In genomic region chr1:19596719-19597462, GRCh38 we compare ENCODE assay signal across 8 cellular contexts. TPM values are rescaled to one million over a fixed set of nuclear protein-coding genes. Genes with fewer than 3 reads are reported as not detected.
DNase-seq lines count a peak whose midpoint lies in the region; ATAC-seq and TF ChIP-seq lines count a peak whose summit lies in the region.

No MANE protein-coding gene starts in this region.

- no peak overlapping the region for H4K91ac ChIP-seq in H9 (ENCODE audit: insufficient read length, low read depth, low read length)

- no peaks in the 10 kb centered on the region; a peak in 1 of 5 replicates for H3K9me3 Mint-ChIP-seq in H9
- H3K9me3 Mint-ChIP-seq in natural killer cell treated with Interleukin-12 subunit alpha and Interleukin-12 subunit beta and Interleukin-15 and Interleukin-18, amount 100 ng/mL, for 72 hours = no peaks in the 10 kb centered on the region

- H3K4me3 Mint-ChIP-seq in H9 = peak overlapping the region; percentile 98 to 99
- peak overlapping the region; percentile 99 for H3K4me3 Mint-ChIP-seq in natural killer cell treated with Interleukin-12 subunit alpha and Interleukin-12 subunit beta and Interleukin-15 and Interleukin-18, amount 100 ng/mL, for 72 hours

- H3K18ac ChIP-seq in H9 (ENCODE audit: insufficient read length, low read depth, low read length) = peak overlapping the region; percentile 93

- peaks cover 0 to 10% (median 2%) of the 10 kb centered on the region in 3 experiments; a peak in 4 of 7 replicates for H3K36me3 Mint-ChIP-seq in H9 (ENCODE audit: insufficient read depth in 1 of 3, low read depth in 3 of 3)
- H3K36me3 Mint-ChIP-seq in natural killer cell treated with Interleukin-12 subunit alpha and Interleukin-12 subunit beta and Interleukin-15 and Interleukin-18, amount 100 ng/mL, for 72 hours = peaks cover 32% of the 10 kb centered on the region

- H3K4me1 Mint-ChIP-seq in H9 = peaks cover 15 to 20% of the 10 kb centered on the region in 2 experiments
- peaks cover 34 to 44% of the 10 kb centered on the region in 2 donors for H3K4me1 Mint-ChIP-seq in natural killer cell treated with Interleukin-12 subunit alpha and Interleukin-12 subunit beta and Interleukin-15 and Interleukin-18, amount 100 ng/mL, for 72 hours (ENCODE audit: low read depth in 2 of 2)

- DNase-seq in H9 (peak; percentile 99), M059J (ENCODE audit: low read depth) (peak; percentile 100), fibroblast of the aortic adventitia (ENCODE audit: low read depth) (peak; percentile 98)
- DNase-seq in activated effector memory CD4-positive, alpha-beta T cell treated with anti-CD3 and anti-CD28 coated beads, Interleukin-2, amount 50 U/mL, for 16 hours = peak; percentile 98
- DNase-seq in natural killer cell treated with Interleukin-12 subunit alpha and Interleukin-12 subunit beta and Interleukin-15 and Interleukin-18, amount 100 ng/mL, for 72 hours (ENCODE audit: low spot score) = peak; percentile 99
- DNase-seq in stimulated activated naive CD4-positive, alpha-beta T cell treated with Interleukin-2 at 50 U/mL for 16 hours (lab: John Stamatoyannopoulos, UW) = peak; percentile 96

- peak overlapping the region; percentile 97 to 98 (median 97) for H3K27ac Mint-ChIP-seq in H9
- H3K27ac Mint-ChIP-seq in natural killer cell treated with Interleukin-12 subunit alpha and Interleukin-12 subunit beta and Interleukin-15 and Interleukin-18, amount 100 ng/mL, for 72 hours = peak overlapping the region; percentile 94 to 99

- no peak overlapping the region for H3K23ac ChIP-seq in H9 (ENCODE audit: insufficient read length, low read depth, low read length)

- peak overlapping the region; percentile 63 for H3K4me2 ChIP-seq in H9 (ENCODE audit: insufficient read depth, insufficient read length, low read length)

- H2BK12ac ChIP-seq in H9 (ENCODE audit: insufficient read length, low read depth, low read length) = no peak overlapping the region

- no peaks in the 10 kb centered on the region for H3K27me3 Mint-ChIP-seq in H9 (ENCODE audit: low read depth)
- H3K27me3 Mint-ChIP-seq in natural killer cell treated with Interleukin-12 subunit alpha and Interleukin-12 subunit beta and Interleukin-15 and Interleukin-18, amount 100 ng/mL, for 72 hours = no peaks in the 10 kb centered on the region

- H4K5ac ChIP-seq in H9 (ENCODE audit: insufficient read length, low read depth, low read length) = no peak overlapping the region

- no peak overlapping the region for H3K56ac ChIP-seq in H9 (ENCODE audit: insufficient read length, low read depth, low read length)

- peak overlapping the region; percentile 79 for H3K27ac ChIP-seq in H9 (ENCODE audit: insufficient read length, low read depth, low read length)

- peaks cover 35% of the 10 kb centered on the region for H3K79me2 ChIP-seq in H9 (ENCODE audit: insufficient read depth, low read length)

- no peaks in the 10 kb centered on the region for H3K27me3 ChIP-seq in H9 (ENCODE audit: insufficient read depth, low read length)

- peaks cover 4% of the 10 kb centered on the region for H3K79me1 ChIP-seq in H9 (ENCODE audit: insufficient read depth, low read depth, low read length, poor library complexity, severe bottlenecking)

- H3K4ac ChIP-seq in H9 (ENCODE audit: low read depth, low read length) = no peak overlapping the region; the same call in 1 of the 2 replicates

- H3K4me1 ChIP-seq in ES-I3 (ENCODE audit: insufficient read depth, low read length) = no peaks in the 10 kb centered on the region
- no peaks in the 10 kb centered on the region; the same call in 1 of the 2 replicates for H3K4me1 ChIP-seq in H9 (ENCODE audit: insufficient read depth, low read length)

- no CpG with 5 or more reads among the region's 60 CpGs for WGBS in H9 (ENCODE audit: extremely low coverage, insufficient read length, low lambda C conversion rate)

- ATAC-seq in natural killer cell treated with Interleukin-12 subunit alpha and Interleukin-12 subunit beta and Interleukin-15 and Interleukin-18, amount 100 ng/mL, for 72 hours = peak; percentile 93 to 96

- TF ChIP-seq CTCF in H9 (conservative IDR thresholded peaks at IDR 0.05) = no peak
- TF ChIP-seq CTCF in fibroblast of the aortic adventitia (IDR thresholded peaks at IDR 0.05; ENCODE audit: insufficient read depth, low read length) = no peak

- H2BK15ac ChIP-seq in H9 (ENCODE audit: low read depth, low read length) = no peak overlapping the region

- no peak overlapping the region for H2AK5ac ChIP-seq in H9 (ENCODE audit: insufficient read length, low read length)

- no peak overlapping the region for H2BK120ac ChIP-seq in H9 (ENCODE audit: low read depth, low read length, poor library complexity, severe bottlenecking)

- H3K23me2 ChIP-seq in H9 (ENCODE audit: insufficient read length, low read depth, low read length, poor library complexity, severe bottlenecking) = peaks cover 9% of the 10 kb centered on the region

- H3T11ph ChIP-seq in H9 (ENCODE audit: low read length) = no peak overlapping the region

- H3K36me3 ChIP-seq in ES-I3 (ENCODE audit: insufficient read depth, low read length) = no peaks in the 10 kb centered on the region

- no peak overlapping the region for H2BK20ac ChIP-seq in H9 (ENCODE audit: low read depth, low read length, poor library complexity, severe bottlenecking)

- H3K14ac ChIP-seq in H9 (ENCODE audit: insufficient read depth, low read length) = peak overlapping the region; percentile 88

- H2BK5ac ChIP-seq in H9 (ENCODE audit: insufficient read length, low read length) = no peak overlapping the region

- no peak overlapping the region for H4K8ac ChIP-seq in H9 (replicated peaks; ENCODE audit: insufficient read length, low read depth, low read length)

- H3K9ac ChIP-seq in ES-I3 (ENCODE audit: low read depth, low read length) (peak overlapping the region; percentile 92), H9 (ENCODE audit: extremely low read depth, insufficient read length, low read length) (peak overlapping the region; percentile 84)

- peak overlapping the region; percentile 90 for H3K4me3 ChIP-seq in fibroblast of the aortic adventitia (ENCODE audit: low read depth, low read length)

- H4K20me1 ChIP-seq in H9 (ENCODE audit: control insufficient read depth, insufficient read depth, insufficient read length) = no peaks in the 10 kb centered on the region

- TF ChIP-seq POLR2A in Raji (IDR thresholded peaks at IDR 0.05; ENCODE audit: insufficient read depth, low read depth, low read length) = peak; percentile 88

- no peak overlapping the region for H2AFZ ChIP-seq in H9 (ENCODE audit: low read length)

- H3K9me3 ChIP-seq in ES-I3 (ENCODE audit: control insufficient read depth, insufficient read depth, low read length) (no peaks in the 10 kb centered on the region), H9 (ENCODE audit: control insufficient read depth, low read depth, low read length) (no peaks in the 10 kb centered on the region)

RNA-seq across cellular contexts. Expression of gene NBL1, which starts 47.2 kb away (rescaled TPM):
- total RNA-seq in H9 (2021) (6.1 and 6.4 TPM in 2 replicates), fibroblast of the aortic adventitia (ENCODE audit: low replicate concordance) (105 and 178 TPM in 2 replicates)
- total RNA-seq in M059J (2014; rRNA removed; shearing (Covaris generic)) = 30.7 and 36.9 TPM in 2 replicates
- 10 to 100 TPM in 1 of 2 donors, 1 to 10 TPM in 1; 9.3 to 24.4 TPM for total RNA-seq in natural killer cell treated with Interleukin-12 subunit alpha and Interleukin-12 subunit beta and Interleukin-15 and Interleukin-18, amount 100 ng/mL, for 72 hours

Comparison
In these comparisons a context has a peak if more than half of its experiments do, and no peak if none do; other contexts are left out.
1. Peak in every context shown above with its lines: DNase-seq, ATAC-seq, H3K4me3 ChIP-seq and H3K27ac ChIP-seq.